ENCODE assay signal across 8 cellular contexts in genomic region chr11:46238967-46239800, GRCh38.
DNase-seq lines count a peak whose midpoint lies in the region; ATAC-seq and TF ChIP-seq lines count a peak whose summit lies in the region.

No MANE protein-coding gene starts in this region.

- DNase-seq in CD1c-positive myeloid dendritic cell (ENCODE audit: extremely low spot score) (peak; percentile 92), HS-27A (ENCODE audit: low read depth) (peak; percentile 67), OCI-M2 (lab: John Stamatoyannopoulos, UW; ENCODE audit: unreplicated experiment) (peak; percentile 23), erythroblast (lab: John Stamatoyannopoulos, UW) (peak; percentile 87 to 94)
- DNase-seq in activated T-cell treated with anti-CD3 and anti-CD28 coated beads, Interleukin-2, amount 50 U/mL, for 1 hour: peak; percentile 87
- DNase-seq in stimulated activated CD8-positive, alpha-beta memory T cell treated with anti-CD3 and anti-CD28 coated beads, Interleukin-4, amount 100 ng/mL, for 4 hours (ENCODE audit: low read depth in 2 of 2, low spot score in 1 of 2): peak; percentile 49 to 55

- H3K27me3 ChIP-seq in mucosa of stomach (ENCODE audit: control insufficient read depth, insufficient read depth, low read length): peaks cover 22% of the 10 kb centered on the region

- H3K9ac ChIP-seq in mucosa of stomach (ENCODE audit: low read length): peak overlapping the region; percentile 24

- H3K36me3 ChIP-seq in mucosa of stomach (ENCODE audit: control insufficient read depth, insufficient read depth, low read length): no peaks in the 10 kb centered on the region

- TF ChIP-seq POLR2A in erythroblast (IDR thresholded peaks at IDR 0.05; ENCODE audit: low read length): no peak

- no peaks in the 10 kb centered on the region for H3K9me3 ChIP-seq in mucosa of stomach (ENCODE audit: control insufficient read depth, low read length)

- ATAC-seq in GM19452 (IDR thresholded peaks at IDR 0.05; ENCODE audit: unreplicated experiment): peak; percentile 59

- H3K4me3 ChIP-seq in mucosa of stomach (ENCODE audit: low read length): no peak overlapping the region

- H3K4me1 ChIP-seq in mucosa of stomach (ENCODE audit: control insufficient read depth, insufficient read depth, low read length): peaks cover 27% of the 10 kb centered on the region

Comparison
In these comparisons a context has a peak if more than half of its experiments do, and no peak if none do; other contexts are left out.
1. DNase-seq: peak in every context shown above with its lines; median percentile 92 in CD1c-positive myeloid dendritic cell; 90 in erythroblast; 87 in activated T-cell treated with anti-CD3 and anti-CD28 coated beads, Interleukin-2, amount 50 U/mL, for 1 hour; 67 in HS-27A; 52 in stimulated activated CD8-positive, alpha-beta memory T cell treated with anti-CD3 and anti-CD28 coated beads, Interleukin-4, amount 100 ng/mL, for 4 hours; 23 in OCI-M2.